Comparison of ENCODE assay signal across 8 cellular contexts in the genomic region with DNA sequence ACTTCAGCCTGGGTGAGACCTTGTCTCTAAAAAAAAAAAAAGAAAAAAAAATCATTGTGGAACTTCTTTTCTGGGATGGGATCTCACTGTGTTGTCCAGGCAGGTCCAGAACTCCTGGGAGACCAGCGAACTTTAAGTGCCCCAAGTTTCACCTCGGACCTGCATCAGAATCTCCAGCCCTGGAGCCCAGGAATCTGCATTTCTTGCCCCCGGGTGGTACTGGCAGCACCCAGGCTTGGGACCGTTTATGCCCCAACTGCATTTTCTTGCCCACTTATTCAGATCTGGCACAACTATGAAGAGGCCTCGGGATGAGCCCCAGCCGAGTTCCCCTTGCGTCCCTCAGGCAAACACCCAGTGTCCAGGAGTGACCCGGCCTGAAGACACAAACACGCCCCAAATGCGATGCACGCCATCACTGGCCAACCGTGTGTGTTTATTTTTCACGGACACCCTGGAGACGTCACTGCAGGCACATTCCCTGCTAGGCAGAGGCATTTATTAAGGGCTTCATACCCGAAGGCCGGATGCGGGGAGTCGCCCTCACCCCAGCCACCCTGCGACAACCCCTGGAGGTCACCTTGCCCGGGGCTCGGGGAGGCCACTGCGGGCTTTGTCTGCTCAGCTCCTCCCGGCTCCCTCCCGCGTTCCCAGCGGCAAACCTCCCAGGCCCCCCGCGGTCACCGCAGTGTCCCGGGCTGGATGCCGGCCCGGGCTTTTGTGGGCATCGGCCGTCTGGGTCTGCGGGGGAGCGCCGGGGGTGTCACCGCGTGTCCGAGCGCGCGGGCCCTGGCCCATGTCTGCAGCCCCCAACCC. TPM values are rescaled to one million over a fixed set of nuclear protein-coding genes. Genes with fewer than 3 reads are reported as not detected.
DNase-seq lines count a peak whose midpoint lies in the region; ATAC-seq and TF ChIP-seq lines count a peak whose summit lies in the region.

No MANE protein-coding gene starts in this region.

- peaks cover 5% of the 10 kb centered on the region for H3K4me1 Mint-ChIP-seq in activated naive CD8-positive, alpha-beta T cell (ENCODE audit: low read depth)
- peaks cover 4% of the 10 kb centered on the region for H3K4me1 Mint-ChIP-seq in CD4-positive, alpha-beta T cell (ENCODE audit: low read depth)

- H3K9me3 ChIP-seq in BLaER1: no peaks in the 10 kb centered on the region
- H3K9me3 ChIP-seq in heart left ventricle: no peaks in the 10 kb centered on the region
- H3K9me3 ChIP-seq in CD4-positive, alpha-beta T cell (ENCODE audit: control insufficient read depth, low read length): no peaks in the 10 kb centered on the region

- H3K27me3 ChIP-seq in BLaER1 (no peaks in the 10 kb centered on the region), heart left ventricle (peaks cover 0 to 12% (median 0%) of the 10 kb centered on the region in 9 donors)
- peaks cover 25% of the 10 kb centered on the region for H3K27me3 ChIP-seq in CD4-positive, alpha-beta T cell (ENCODE audit: control insufficient read depth, insufficient read depth, low read length)

- H3K9ac ChIP-seq in BLaER1: no peak overlapping the region

- H3K36me3 ChIP-seq in BLaER1: no peaks in the 10 kb centered on the region
- H3K36me3 ChIP-seq in heart left ventricle: no peaks in the 10 kb centered on the region

- no peaks in the 10 kb centered on the region for H3K9me3 Mint-ChIP-seq in activated naive CD8-positive, alpha-beta T cell (ENCODE audit: low read depth)
- H3K9me3 Mint-ChIP-seq in CD4-positive, alpha-beta T cell: no peaks in the 10 kb centered on the region

- peaks cover 11% of the 10 kb centered on the region for H3K27me3 Mint-ChIP-seq in activated naive CD8-positive, alpha-beta T cell
- H3K27me3 Mint-ChIP-seq in CD4-positive, alpha-beta T cell: peaks cover 29% of the 10 kb centered on the region

- POLR2A ChIA-PET in CD4-positive, alpha-beta T cell (lab: Charles Lee): interaction anchor here (1.0 to 1.8 kb wide), 4 partner anchors 10 to 46 kb away, joined by 3 to 4 read pairs (median 3); a partner anchor contains a TSS

- H3K4me3 Mint-ChIP-seq in activated naive CD8-positive, alpha-beta T cell: peak overlapping the region; percentile 57
- no peak overlapping the region for H3K4me3 Mint-ChIP-seq in CD4-positive, alpha-beta T cell

- TF ChIP-seq POLR2A in heart left ventricle (IDR thresholded peaks at IDR 0.05): no peak

- ATAC-seq in heart left ventricle (peak; percentile 75 to 87 (median 76)), GM21717 (IDR thresholded peaks at IDR 0.05; ENCODE audit: unreplicated experiment) (no peak), GM21528 (IDR thresholded peaks at IDR 0.05; ENCODE audit: low FRiP score, unreplicated experiment) (no peak)
- no peak for ATAC-seq in CD4-positive, alpha-beta T cell (ENCODE audit: poor library complexity)

- DNase-seq in HS-27A (ENCODE audit: low read depth) (peak; percentile 15), heart left ventricle (peak in 4 of 5 donors; percentile 35 to 71 (median 60)), posterior cingulate gyrus (peak in 8 of 10 donors; percentile 19 to 92 (median 54))
- no peak for DNase-seq in CD4-positive, alpha-beta T cell

- CTCF ChIA-PET in CD4-positive, alpha-beta T cell (lab: Charles Lee): interaction anchor here (1.1 to 1.8 kb wide), 2 partner anchors 122 to 127 kb away, joined by 4 to 5 read pairs; no protein-coding TSS in a partner anchor

- intact Hi-C loops in heart left ventricle (cut with DNase I) (no loop called here), posterior cingulate gyrus (cut with DNase I) (no loop called here)
- intact Hi-C loops in CD4-positive, alpha-beta T cell (cut with DNase I, micrococcal nuclease): loop anchor here in 1 of 2 experiments (5.0 kb wide), 1 partner anchor 100 kb away; no protein-coding TSS in a partner anchor

- WGBS in heart left ventricle, 4 donors: 7 to 25% (median 9%) methylated on average over 15 to 43 of the region's 43 CpGs

- peak overlapping the region; percentile 89 for H3K4me2 ChIP-seq in BLaER1

- H4K20me1 ChIP-seq in BLaER1: peaks cover 27% of the 10 kb centered on the region

- H3K27ac Mint-ChIP-seq in activated naive CD8-positive, alpha-beta T cell: no peak overlapping the region
- H3K27ac Mint-ChIP-seq in CD4-positive, alpha-beta T cell: no peak overlapping the region

- H3K27ac ChIP-seq in BLaER1 (no peak overlapping the region), heart left ventricle (peak overlapping the region; percentile 32 to 97 (median 86))
- H3K27ac ChIP-seq in CD4-positive, alpha-beta T cell (ENCODE audit: low read depth, low read length): no peak overlapping the region

- TF ChIP-seq CTCF in heart left ventricle (IDR thresholded peaks at IDR 0.05): no peak
- TF ChIP-seq CTCF in CD4-positive, alpha-beta T cell (IDR thresholded peaks at IDR 0.05): no peak

- peak overlapping the region; percentile 61 for H3K4me3 ChIP-seq in BLaER1
- H3K4me3 ChIP-seq in heart left ventricle: peak overlapping the region; percentile 34 to 79 (median 59)

- H3K36me3 Mint-ChIP-seq in activated naive CD8-positive, alpha-beta T cell: no peaks in the 10 kb centered on the region
- H3K36me3 Mint-ChIP-seq in CD4-positive, alpha-beta T cell (ENCODE audit: low read depth): no peaks in the 10 kb centered on the region

- H3K4me1 ChIP-seq in BLaER1 (peaks cover 36% of the 10 kb centered on the region), heart left ventricle (peaks cover 0 to 18% (median 11%) of the 10 kb centered on the region in 12 donors)

RNA-seq across cellular contexts. Expression of a gene that starts 0.7 kb away (rescaled TPM):
- 1 to 10 TPM in 6 of 9 donors, under 1 TPM in 3; 0.31 to 2.3 (median 1.3) TPM for total RNA-seq in heart left ventricle
- under 1 TPM; 0.53 to 0.55 TPM for polyA plus RNA-seq in heart left ventricle
- total RNA-seq in CD4-positive, alpha-beta T cell: 1 to 10 TPM; 1.1 TPM

RNA-seq across cellular contexts. Expression of a gene that starts 11.1 kb away (rescaled TPM):
- total RNA-seq in heart left ventricle: 10 to 100 TPM in 1 of 9 donors, 1 to 10 TPM in 4, under 1 TPM in 4; 0.50 to 10.1 (median 1.0) TPM
- polyA plus RNA-seq in heart left ventricle: 1 to 10 TPM; 1.1 to 4.0 TPM
- 1 to 10 TPM; 4.1 to 5.0 TPM for total RNA-seq in CD4-positive, alpha-beta T cell

RNA-seq across cellular contexts. Expression of a gene that starts 45.8 kb away (rescaled TPM):
- 100 to 1,000 TPM in 5 of 9 donors, 10 to 100 TPM in 4; 75.8 to 115 (median 101) TPM for total RNA-seq in heart left ventricle
- polyA plus RNA-seq in heart left ventricle: 10 to 100 TPM; 52.5 to 96.4 TPM
- total RNA-seq in CD4-positive, alpha-beta T cell: 100 to 1,000 TPM; 306 to 307 TPM

Comparison
In these comparisons a context has a peak if more than half of its experiments do, and no peak if none do; other contexts are left out.
1. H3K27ac ChIP-seq: peak in heart left ventricle (12 of 12); none in BLaER1 (single experiment) and CD4-positive, alpha-beta T cell (single experiment).
2. DNase-seq: peak in HS-27A (single experiment), heart left ventricle (4 of 5) and posterior cingulate gyrus (8 of 10); none in CD4-positive, alpha-beta T cell (0 of 10).
3. ATAC-seq: peak in heart left ventricle (4 of 4); none in GM21717 (single experiment), CD4-positive, alpha-beta T cell (single experiment) and GM21528 (single experiment).